ENCODE assay signal across 10 cellular contexts in genomic region chr9:76438841-76439588, GRCh38. TPM values are rescaled to one million over a fixed set of nuclear protein-coding genes. Genes with fewer than 3 reads are reported as not detected.
DNase-seq lines count a peak whose midpoint lies in the region; ATAC-seq lines count a peak whose summit lies in the region.
"Had no signal": no experiment of that assay in that cellular context is flagged by ENCODE, and none has a peak within 500 bp of the region (broad histone marks: within the 10 kb centered on the region; RNA-seq: fewer than 3 reads in every experiment).

No MANE protein-coding gene starts in this region.

- H3K27me3 ChIP-seq in Karpas-422 (ENCODE audit: low read length), result no peaks in the 10 kb centered on the region

- no peaks in the 10 kb centered on the region for H3K9me2 ChIP-seq in Karpas-422 (replicated peaks; ENCODE audit: insufficient read depth, low read length)

- H3K9ac ChIP-seq in Karpas-422 (ENCODE audit: low read length), result no peak overlapping the region

- POLR2A ChIA-PET in activated CD4-positive, alpha-beta memory T cell treated with anti-CD3 and anti-CD28 coated beads, Interleukin-2, amount 10 ng/mL, durations not matched to agents 7 days and 5 days (lab: Charles Lee), result interaction anchor here (1.3 kb wide), 1 partner anchor 137 kb away, joined by 4 read pairs; no protein-coding TSS in a partner anchor

- no peak overlapping the region for H3K27ac ChIP-seq in Karpas-422 (ENCODE audit: low read length)

- H3K4me1 ChIP-seq in Karpas-422 (ENCODE audit: low read length), result no peaks in the 10 kb centered on the region
- H3K4me1 ChIP-seq: HAP-1 had no signal

- no peaks in the 10 kb centered on the region for H3K79me2 ChIP-seq in Karpas-422 (ENCODE audit: low read length)

- no peaks in the 10 kb centered on the region for H3K27me3 Mint-ChIP-seq in activated CD4-positive, alpha-beta memory T cell treated with anti-CD3 and anti-CD28 coated beads, Interleukin-2, amount 10 ng/mL, durations not matched to agents 7 days and 5 days

- CTCF ChIA-PET in activated CD4-positive, alpha-beta memory T cell treated with anti-CD3 and anti-CD28 coated beads, Interleukin-2, amount 10 ng/mL, durations not matched to agents 7 days and 5 days (lab: Charles Lee), result interaction anchor here (0.6 to 1.4 kb wide), 4 partner anchors 20 to 265 kb away, joined by 3 read pairs; partner anchors contain the start of gene GCNT1

- H3K9me3 ChIP-seq in Karpas-422 (ENCODE audit: low read length), result no peaks in the 10 kb centered on the region
- H3K9me3 ChIP-seq: HAP-1 had no signal

- H3K27ac Mint-ChIP-seq in activated CD4-positive, alpha-beta memory T cell treated with anti-CD3 and anti-CD28 coated beads, Interleukin-2, amount 10 ng/mL, durations not matched to agents 7 days and 5 days, result peak overlapping the region; percentile 17

- H3K4me2 ChIP-seq in Karpas-422 (ENCODE audit: low read depth, low read length, poor library complexity, severe bottlenecking), result no peak overlapping the region

- no peak for DNase-seq in activated CD4-positive, alpha-beta memory T cell treated with anti-CD3 and anti-CD28 coated beads, Interleukin-2, amount 10 ng/mL, durations not matched to agents 7 days and 5 days
- DNase-seq in NCI-H1105 (lab: John Stamatoyannopoulos, UW) (no peak), Karpas-422 (no peak), DMS153 (lab: John Stamatoyannopoulos, UW) (no peak), NCI-H510A treated with DMSO at 0.1 percent for 48 hours (lab: John Stamatoyannopoulos, UW) (no peak)
- DNase-seq: central memory CD4-positive, alpha-beta T cell had no signal

- peaks cover 5% of the 10 kb centered on the region for H3K36me3 Mint-ChIP-seq in activated CD4-positive, alpha-beta memory T cell treated with anti-CD3 and anti-CD28 coated beads, Interleukin-2, amount 10 ng/mL, durations not matched to agents 7 days and 5 days (ENCODE audit: low read depth)

- no peaks in the 10 kb centered on the region for H3K36me3 ChIP-seq in Karpas-422 (ENCODE audit: insufficient read depth, low read length)
- H3K36me3 ChIP-seq: HAP-1 had no signal

- H3K4me3 ChIP-seq in Karpas-422 (ENCODE audit: low read length), result no peak overlapping the region
- H3K4me3 ChIP-seq: HAP-1 had no signal

- peaks cover 49% of the 10 kb centered on the region for H3K4me1 Mint-ChIP-seq in activated CD4-positive, alpha-beta memory T cell treated with anti-CD3 and anti-CD28 coated beads, Interleukin-2, amount 10 ng/mL, durations not matched to agents 7 days and 5 days

- H3K9me3 Mint-ChIP-seq in activated CD4-positive, alpha-beta memory T cell treated with anti-CD3 and anti-CD28 coated beads, Interleukin-2, amount 10 ng/mL, durations not matched to agents 7 days and 5 days, result no peaks in the 10 kb centered on the region

- H4K20me1 ChIP-seq in Karpas-422 (ENCODE audit: insufficient read depth, low read depth, low read length), result no peaks in the 10 kb centered on the region

- peak; percentile 77 for ATAC-seq in GM18511 (IDR thresholded peaks at IDR 0.05; ENCODE audit: unreplicated experiment)
- ATAC-seq in GM19452 (IDR thresholded peaks at IDR 0.05; ENCODE audit: unreplicated experiment), result peak; percentile 58
- peak; percentile 65 for ATAC-seq in HG02973 (IDR thresholded peaks at IDR 0.05; ENCODE audit: unreplicated experiment)

- no peak overlapping the region for H3K4me3 Mint-ChIP-seq in activated CD4-positive, alpha-beta memory T cell treated with anti-CD3 and anti-CD28 coated beads, Interleukin-2, amount 10 ng/mL, durations not matched to agents 7 days and 5 days

- no peak overlapping the region for H2AFZ ChIP-seq in Karpas-422 (ENCODE audit: low read length)

RNA-seq across cellular contexts. Expression of gene GCNT1, which starts 20.0 kb away (rescaled TPM):
- total RNA-seq in activated CD4-positive, alpha-beta memory T cell treated with anti-CD3 and anti-CD28 coated beads, Interleukin-2, amount 10 ng/mL, durations not matched to agents 7 days and 5 days, result 10 to 100 TPM; 13.3 to 14.4 TPM
- total RNA-seq in Karpas-422 (2014; rRNA removed; shearing (Covaris generic); ENCODE audit: low replicate concordance), result 10.8 and 13.1 TPM in 2 replicates

RNA-seq across cellular contexts. Expression of gene RFK, which starts 44.8 kb away (rescaled TPM):
- 10 to 100 TPM; 18.4 to 18.7 TPM for total RNA-seq in activated CD4-positive, alpha-beta memory T cell treated with anti-CD3 and anti-CD28 coated beads, Interleukin-2, amount 10 ng/mL, durations not matched to agents 7 days and 5 days
- 14.4 and 29.3 TPM in 2 replicates for total RNA-seq in Karpas-422 (2014; rRNA removed; shearing (Covaris generic); ENCODE audit: low replicate concordance)
